In the genomic region with DNA sequence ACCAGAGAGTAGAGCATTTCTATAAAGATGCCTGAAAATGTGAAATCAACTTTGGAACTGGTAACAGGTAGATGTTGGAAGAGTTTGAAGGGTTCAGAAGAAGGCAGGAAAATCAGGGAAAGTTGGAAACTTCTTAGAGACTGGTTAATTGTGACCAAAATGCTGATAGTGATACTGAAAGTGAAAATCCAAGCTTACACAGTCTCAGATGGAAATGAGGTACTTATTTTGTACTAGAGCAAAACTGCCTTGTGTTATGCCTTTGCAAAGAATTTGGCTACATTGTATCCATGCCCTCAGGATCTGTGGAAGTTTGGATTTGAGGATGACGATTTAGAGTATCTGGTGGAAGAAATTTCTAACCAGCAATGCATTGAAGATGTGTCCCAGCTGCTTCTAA, we compare ENCODE assay signal across 27 cellular contexts.
"Had no signal": no experiment of that assay in that cellular context is flagged by ENCODE, and none has a peak within 500 bp of the region (broad histone marks: within the 10 kb centered on the region; RNA-seq: fewer than 3 reads in every experiment).

No MANE protein-coding gene starts in this region.

- H3K9ac ChIP-seq: SK-N-SH had no signal

- ATAC-seq: activated naive CD4-positive, alpha-beta T cell treated with anti-CD3 and anti-CD28 coated beads, Interleukin-2, amount 50 U/mL, for 72 hours; activated naive CD8-positive, alpha-beta T cell treated with anti-CD3 and anti-CD28 coated beads, Interleukin-2, amount 50 U/mL, for 24 hours; activated T-cell treated with anti-CD3 and anti-CD28 coated beads, Interleukin-2, amount 50 U/mL, for 4 hours; body of pancreas had no signal

- H3K4me3 ChIP-seq: ascending aorta, body of pancreas, coronary artery, SJCRH30 had no signal

- H3K4me2 ChIP-seq: SK-N-SH had no signal

- H3K36me3 ChIP-seq: ascending aorta, SJCRH30 had no signal

- DNase-seq: activated CD4-positive, alpha-beta memory T cell treated with anti-CD3 and anti-CD28 coated beads for 36 hours; activated CD4-positive, alpha-beta T cell treated with anti-CD3 and anti-CD28 coated beads, Interleukin-2, amount 10 ng/mL, durations not matched to agents 7 days and 5 days; activated CD4-positive, CD25-positive, alpha-beta regulatory T cell; activated CD8-positive, alpha-beta memory T cell treated with anti-CD3 and anti-CD28 coated beads for 24 hours; activated effector memory CD4-positive, alpha-beta T cell treated with anti-CD3 and anti-CD28 coated beads, Interleukin-2, amount 50 U/mL, for 16 hours; activated naive CD4-positive, alpha-beta T cell treated with Interleukin-2 at 50 U/mL for 16 hours; activated naive CD8-positive, alpha-beta T cell treated with anti-CD3 and anti-CD28 coated beads, Interleukin-2, amount 50 U/mL, for 24 hours; activated T-cell treated with anti-CD3 and anti-CD28 coated beads, Interleukin-2, amount 50 U/mL, for 4 hours; amniotic stem cell; body of pancreas; central memory CD4-positive, alpha-beta T cell; NCI-H1092; NCI-H1417; NCI-H1694; NCI-H2029; NCI-H510A treated with DMSO at 0.1 percent for 48 hours; NCI-H69; Right ventricle myocardium superior; SJCRH30; SK-N-SH; T-helper 1 cell had no signal

- H3K4me1 ChIP-seq: ascending aorta, body of pancreas, SJCRH30 had no signal

- H3K9me3 ChIP-seq: body of pancreas, SJCRH30, SK-N-SH had no signal

- FAIRE-seq: bronchial epithelial cell had no signal

- H3K27me3 ChIP-seq: ascending aorta, body of pancreas, SJCRH30 had no signal

- H3K27ac ChIP-seq: ascending aorta, body of pancreas, coronary artery, RWPE1, SJCRH30, VCaP had no signal
